Comparison of ENCODE assay signal across 15 cellular contexts in genomic region chr19:18439910-18440237, GRCh38. TPM values are rescaled to one million over a fixed set of nuclear protein-coding genes. Genes with fewer than 3 reads are reported as not detected.
A peak's percentile ranks its signal among the peaks of the same experiment; 100 is the strongest.
DNase-seq lines count a peak whose midpoint lies in the region; TF ChIP-seq lines count a peak whose summit lies in the region.
"Had no signal": no experiment of that assay in that cellular context is flagged by ENCODE, and none has a peak within 500 bp of the region (broad histone marks: within the 10 kb centered on the region; RNA-seq: fewer than 3 reads in every experiment).

No MANE protein-coding gene starts in this region.

- TF ChIP-seq CTCF in PC-9 (conservative IDR thresholded peaks at IDR 0.05) (no peak), endodermal cell (conservative IDR thresholded peaks at IDR 0.05) (no peak), osteocyte (IDR thresholded peaks at IDR 0.05) (no peak), mammary epithelial cell (conservative IDR thresholded peaks at IDR 0.05 in 1 of 2, IDR thresholded peaks at IDR 0.05 in 1 of 2; ENCODE audit: extremely low read depth in 1 of 2, insufficient read depth in 1 of 2, low read depth in 1 of 2, low read length in 2 of 2) (no peak)

- H4K20me1 ChIP-seq in PC-9 (ENCODE audit: insufficient read depth) (no peaks in the 10 kb centered on the region), mammary epithelial cell (ENCODE audit: insufficient read depth, low read length) (no peaks in the 10 kb centered on the region)

- H3K4me2 ChIP-seq in PC-9: no peak overlapping the region
- H3K4me2 ChIP-seq in mammary epithelial cell (ENCODE audit: insufficient read depth, low read depth, low read length): no peak overlapping the region

- peaks cover 16% of the 10 kb centered on the region for H3K36me3 ChIP-seq in CD4-positive, alpha-beta memory T cell (ENCODE audit: insufficient read depth, low read length)
- H3K36me3 ChIP-seq in PC-9 (ENCODE audit: low read depth) (no peaks in the 10 kb centered on the region), endodermal cell (ENCODE audit: control insufficient read depth, insufficient read depth, low read length) (peaks cover 3% of the 10 kb centered on the region), mammary epithelial cell (ENCODE audit: insufficient read depth, low read length) (no peaks in the 10 kb centered on the region)

- H3F3A ChIP-seq in PC-9 (ENCODE audit: insufficient read depth, low read depth): peaks cover 70% of the 10 kb centered on the region

- POLR2A ChIA-PET in CD4-positive, alpha-beta memory T cell (lab: Charles Lee; ENCODE audit: partially characterized antibody): interaction anchor here (1.0 to 14.5 kb wide), 5 partner anchors 9 to 928 kb away, joined by 3 to 238 read pairs (median 8); partner anchors contain the start of genes PGLS, SSBP4 and UPF1
- POLR2A ChIA-PET in PC-9 (lab: Charles Lee; ENCODE audit: unreplicated experiment): no interaction called here

- peaks cover 8% of the 10 kb centered on the region; the same call in 1 of the 2 replicates for H3K79me2 ChIP-seq in PC-9 (ENCODE audit: low read depth)
- no peaks in the 10 kb centered on the region for H3K79me2 ChIP-seq in mammary epithelial cell (ENCODE audit: insufficient read depth, low read length)

- peaks cover 0 to 5% (median 2%) of the 10 kb centered on the region in 8 donors for H3K9me3 Mint-ChIP-seq in CD4-positive, alpha-beta memory T cell
- H3K9me3 Mint-ChIP-seq in endodermal cell (peaks cover 3% of the 10 kb centered on the region), osteocyte (ENCODE audit: unreplicated experiment) (no peaks in the 10 kb centered on the region)

- no TSS peak for BruUV-seq in PC-9 (replicated peaks; lab: Mats Ljungman, UMichigan)
- BruUV-seq in mammary epithelial cell (replicated peaks; lab: Mats Ljungman, UMichigan): no TSS peak

- H2AFZ ChIP-seq in PC-9 (no peak overlapping the region), mammary epithelial cell (ENCODE audit: low read depth, low read length) (no peak overlapping the region)

- no peaks in the 10 kb centered on the region for H3K9me2 ChIP-seq in PC-9 (ENCODE audit: insufficient read depth)

- in situ Hi-C loops in mammary epithelial cell (cut with MboI; ENCODE audit: low sequenced_read_pairs in 2 of 2): no loop called here

- peaks cover 6 to 16% of the 10 kb centered on the region in 2 donors for H3K36me3 Mint-ChIP-seq in CD4-positive, alpha-beta memory T cell
- H3K36me3 Mint-ChIP-seq in endodermal cell (ENCODE audit: low read depth) (peaks cover 14% of the 10 kb centered on the region), osteocyte (ENCODE audit: unreplicated experiment) (peaks cover 5% of the 10 kb centered on the region)

- no peaks in the 10 kb centered on the region for H3K9me3 ChIP-seq in CD4-positive, alpha-beta memory T cell (ENCODE audit: control insufficient read depth in 1 of 2, low read length in 2 of 2)
- H3K9me3 ChIP-seq in PC-9 (ENCODE audit: insufficient read depth, low read depth) (no peaks in the 10 kb centered on the region), endodermal cell (ENCODE audit: control insufficient read depth, low read length) (no peaks in the 10 kb centered on the region), mammary epithelial cell (replicated peaks; ENCODE audit: insufficient read depth, low read length) (no peaks in the 10 kb centered on the region)
- H3K9me3 ChIP-seq: BE2C had no signal

- DNase-seq in CD4-positive, alpha-beta memory T cell: no peak
- DNase-seq in PC-9 (no peak), endodermal cell (no peak), osteocyte (ENCODE audit: extremely low spot score, unreplicated experiment) (no peak), NCI-H69 (lab: John Stamatoyannopoulos, UW) (no peak), mammary epithelial cell (no peak), nucleus accumbens (lab: John Stamatoyannopoulos, UW) (no peak), NCI-H1092 (lab: John Stamatoyannopoulos, UW) (no peak)
- DNase-seq: activated effector memory CD4-positive, alpha-beta T cell treated with Interleukin-2 at 50 U/mL for 16 hours; cortex of kidney; posterior cingulate gyrus had no signal

- H3K4me1 Mint-ChIP-seq in CD4-positive, alpha-beta memory T cell: peaks cover 18 to 58% (median 32%) of the 10 kb centered on the region in 4 donors
- peaks cover 13% of the 10 kb centered on the region for H3K4me1 Mint-ChIP-seq in endodermal cell
- H3K4me1 Mint-ChIP-seq in osteocyte (ENCODE audit: unreplicated experiment): peaks cover 36% of the 10 kb centered on the region

- no peaks in the 10 kb centered on the region for H3K27me3 ChIP-seq in CD4-positive, alpha-beta memory T cell (ENCODE audit: insufficient read depth, low read length)
- H3K27me3 ChIP-seq in PC-9 (ENCODE audit: insufficient read depth, low read depth) (no peaks in the 10 kb centered on the region), endodermal cell (ENCODE audit: control insufficient read depth, insufficient read depth, low read length, poor library complexity, severe bottlenecking) (no peaks in the 10 kb centered on the region), mammary epithelial cell (ENCODE audit: insufficient read depth, low read length) (no peaks in the 10 kb centered on the region)
- H3K27me3 ChIP-seq: BE2C had no signal

- H3K9ac ChIP-seq in endodermal cell (ENCODE audit: extremely low read depth, low read length, poor library complexity, severe bottlenecking): peak overlapping the region; percentile 67
- H3K9ac ChIP-seq in mammary epithelial cell (ENCODE audit: insufficient read depth, low read length): no peak overlapping the region

- WGBS in endodermal cell (ENCODE audit: insufficient coverage in 1 of 2, insufficient read length in 1 of 2), 2 experiments: 96 to 97% methylated on average over 5 to 9 of the region's 9 CpGs
- WGBS in mammary epithelial cell (ENCODE audit: low coverage, missing lambda C conversion rate): 76% methylated on average over 8 of the region's 9 CpGs

- H3K4me3 Mint-ChIP-seq in CD4-positive, alpha-beta memory T cell: peak overlapping the region in 4 of 8 donors; percentile 21 to 63 (median 52)
- H3K4me3 Mint-ChIP-seq in endodermal cell: peak overlapping the region; percentile 63
- H3K4me3 Mint-ChIP-seq in osteocyte (ENCODE audit: unreplicated experiment): no peak overlapping the region
- H3K4me3 Mint-ChIP-seq: memory B cell had no signal

- CTCF ChIA-PET in CD4-positive, alpha-beta memory T cell (lab: Charles Lee; ENCODE audit: partially characterized antibody): interaction anchor here (1.0 to 2.8 kb wide), 7 partner anchors 11 to 407 kb away, joined by 3 to 16 read pairs (median 4); no protein-coding TSS in a partner anchor
- CTCF ChIA-PET in PC-9 (lab: Charles Lee): interaction anchor here (0.7 kb wide), 1 partner anchor 120 kb away, joined by 3 read pairs; no protein-coding TSS in a partner anchor
- CTCF ChIA-PET in mammary epithelial cell (lab: Charles Lee; ENCODE audit: low non-redundant PET): no interaction called here

- intact Hi-C loops in CD4-positive, alpha-beta memory T cell (cut with micrococcal nuclease): loop anchor here (2.0 kb wide), 1 partner anchor 21 kb away; the partner anchor contains the start of gene SSBP4
- intact Hi-C loops in PC-9 (cut with micrococcal nuclease; ENCODE audit: unreplicated experiment): no loop called here
- intact Hi-C loops in mammary epithelial cell (cut with micrococcal nuclease): no loop called here

- no peak overlapping the region for H3K27ac ChIP-seq in CD4-positive, alpha-beta memory T cell (ENCODE audit: low read depth, low read length)
- H3K27ac ChIP-seq in PC-9: 0 out of 2 replicates have a peak overlapping the region, but pooled peaks have one; percentile 72
- peak overlapping the region; percentile 92 for H3K27ac ChIP-seq in endodermal cell (ENCODE audit: low read depth, low read length)
- no peak overlapping the region for H3K27ac ChIP-seq in mammary epithelial cell (ENCODE audit: insufficient read depth, low read depth, low read length)

- no peak overlapping the region for H3K4me3 ChIP-seq in CD4-positive, alpha-beta memory T cell (ENCODE audit: low read length in 2 of 2)
- H3K4me3 ChIP-seq in PC-9: no peak overlapping the region
- no peak overlapping the region for H3K4me3 ChIP-seq in endodermal cell (ENCODE audit: low read length)
- no peak overlapping the region for H3K4me3 ChIP-seq in mammary epithelial cell (replicated peaks in 1 of 3; ENCODE audit: insufficient read depth in 1 of 3, low read depth in 2 of 3, low read length in 3 of 3)

- dilution Hi-C loops in mammary epithelial cell (cut with HindIII; ENCODE audit: low sequenced_read_pairs): no loop called here

- peak overlapping the region; percentile 7 to 92 (median 70) for H3K27ac Mint-ChIP-seq in CD4-positive, alpha-beta memory T cell
- H3K27ac Mint-ChIP-seq in endodermal cell (peak overlapping the region; percentile 93), osteocyte (ENCODE audit: unreplicated experiment) (peak overlapping the region; percentile 89)
- H3K27ac Mint-ChIP-seq: memory B cell had no signal

- H3K27me3 Mint-ChIP-seq in CD4-positive, alpha-beta memory T cell: no peaks in the 10 kb centered on the region
- H3K27me3 Mint-ChIP-seq in endodermal cell (ENCODE audit: insufficient read depth) (peaks cover 3% of the 10 kb centered on the region), osteocyte (ENCODE audit: unreplicated experiment) (no peaks in the 10 kb centered on the region)
- H3K27me3 Mint-ChIP-seq: memory B cell had no signal

- peaks cover 28% of the 10 kb centered on the region for H3K4me1 ChIP-seq in CD4-positive, alpha-beta memory T cell (ENCODE audit: insufficient read depth, low read length)
- H3K4me1 ChIP-seq in PC-9 (replicated peaks; ENCODE audit: insufficient read depth) (peaks cover 24% of the 10 kb centered on the region), endodermal cell (ENCODE audit: control insufficient read depth, insufficient read depth, low read length) (peaks cover 15% of the 10 kb centered on the region), mammary epithelial cell (ENCODE audit: insufficient read depth, low read length) (peaks cover 38% of the 10 kb centered on the region)

RNA-seq across cellular contexts. Expression of gene ISYNA1, which starts 1.9 kb away (rescaled TPM):
- 10 to 100 TPM; 37.1 to 43.2 TPM for total RNA-seq in CD4-positive, alpha-beta memory T cell
- 10 to 100 TPM; 27.5 to 36.3 TPM for polyA plus RNA-seq in CD4-positive, alpha-beta memory T cell
- total RNA-seq in PC-9 (2021) (129 and 142 TPM in 2 replicates), endodermal cell (100 to 1,000 TPM; 156 to 212 TPM), osteocyte (159 and 178 TPM in 2 replicates), mammary epithelial cell (10 to 100 TPM; 13.0 to 26.3 TPM)
- polyA plus RNA-seq in endodermal cell (2013, experiment 1 of 2): 502 TPM
- polyA plus RNA-seq in endodermal cell (2013, experiment 2 of 2): 458 TPM
- polyA plus RNA-seq in mammary epithelial cell: 14.9 TPM
- 10.4 TPM for polyA minus RNA-seq in mammary epithelial cell

RNA-seq across cellular contexts. Expression of gene SSBP4, which starts 20.7 kb away (rescaled TPM):
- total RNA-seq in CD4-positive, alpha-beta memory T cell: 10 to 100 TPM; 71.3 to 73.4 TPM
- 100 to 1,000 TPM in 1 of 2 donors, 10 to 100 TPM in 1; 81.5 to 108 TPM for polyA plus RNA-seq in CD4-positive, alpha-beta memory T cell
- total RNA-seq in PC-9 (2021) (56.6 and 65.2 TPM in 2 replicates), endodermal cell (10 to 100 TPM; 35.9 to 43.5 TPM), osteocyte (82.9 and 102 TPM in 2 replicates), mammary epithelial cell (10 to 100 TPM; 34.0 to 41.0 TPM)
- 154 TPM for polyA plus RNA-seq in endodermal cell (2013, experiment 1 of 2)
- 157 TPM for polyA plus RNA-seq in endodermal cell (2013, experiment 2 of 2)
- polyA plus RNA-seq in mammary epithelial cell: 14.3 TPM
- polyA minus RNA-seq in mammary epithelial cell: 1.7 TPM

RNA-seq across cellular contexts. Expression of gene LRRC25, which starts 42.5 kb away (rescaled TPM):
- under 1 TPM; 0.73 to 0.91 TPM for total RNA-seq in CD4-positive, alpha-beta memory T cell
- under 1 TPM in 1 of 2 donors, not detected in 1; 0.07 TPM for polyA plus RNA-seq in CD4-positive, alpha-beta memory T cell
- total RNA-seq in PC-9 (2021) (not detected in 2 replicates), endodermal cell (not detected), osteocyte (0.16 TPM in 1 of 2 replicates, not detected in the other), mammary epithelial cell (not detected)
- polyA plus RNA-seq in endodermal cell (2013, experiment 1 of 2): 0.21 TPM
- 0.21 TPM for polyA plus RNA-seq in endodermal cell (2013, experiment 2 of 2)
- not detected for polyA plus RNA-seq in mammary epithelial cell
- polyA minus RNA-seq in mammary epithelial cell: not detected
- total RNA-seq: activated CD8-positive, alpha-beta memory T cell treated with anti-CD3 and anti-CD28 coated beads for 36 hours; MCF 10A had no signal

RNA-seq across cellular contexts. Expression of gene GDF15, which starts 53.9 kb away (rescaled TPM):
- 1 to 10 TPM; 1.2 TPM for total RNA-seq in CD4-positive, alpha-beta memory T cell
- not detected for polyA plus RNA-seq in CD4-positive, alpha-beta memory T cell
- total RNA-seq in PC-9 (2021): 15.1 and 17.2 TPM in 2 replicates
- total RNA-seq in endodermal cell: 1 to 10 TPM in 1 of 2 donors, under 1 TPM in 1; 0.90 to 2.2 TPM
- polyA plus RNA-seq in endodermal cell (2013, experiment 1 of 2): 15.5 TPM
- 18.2 TPM for polyA plus RNA-seq in endodermal cell (2013, experiment 2 of 2)
- total RNA-seq in osteocyte: 41.9 and 47.9 TPM in 2 replicates
- 10 to 100 TPM; 78.7 to 93.2 TPM for total RNA-seq in mammary epithelial cell
- 21.2 TPM for polyA plus RNA-seq in mammary epithelial cell
- 1.8 TPM for polyA minus RNA-seq in mammary epithelial cell
- total RNA-seq: activated CD8-positive, alpha-beta memory T cell treated with anti-CD3 and anti-CD28 coated beads for 36 hours had no signal

Comparison
In these comparisons a context has a peak if more than half of its experiments do, and no peak if none do; other contexts are left out.
1. H3K27ac ChIP-seq: peak in PC-9 (single experiment) and endodermal cell (single experiment); none in CD4-positive, alpha-beta memory T cell (single experiment) and mammary epithelial cell (single experiment).
2. Peak in every context shown above with its lines, with median percentiles within 50 percentile points of each other: H3K27ac Mint-ChIP-seq.